Comparison of ENCODE assay signal across 1 cellular context in the genomic region with DNA sequence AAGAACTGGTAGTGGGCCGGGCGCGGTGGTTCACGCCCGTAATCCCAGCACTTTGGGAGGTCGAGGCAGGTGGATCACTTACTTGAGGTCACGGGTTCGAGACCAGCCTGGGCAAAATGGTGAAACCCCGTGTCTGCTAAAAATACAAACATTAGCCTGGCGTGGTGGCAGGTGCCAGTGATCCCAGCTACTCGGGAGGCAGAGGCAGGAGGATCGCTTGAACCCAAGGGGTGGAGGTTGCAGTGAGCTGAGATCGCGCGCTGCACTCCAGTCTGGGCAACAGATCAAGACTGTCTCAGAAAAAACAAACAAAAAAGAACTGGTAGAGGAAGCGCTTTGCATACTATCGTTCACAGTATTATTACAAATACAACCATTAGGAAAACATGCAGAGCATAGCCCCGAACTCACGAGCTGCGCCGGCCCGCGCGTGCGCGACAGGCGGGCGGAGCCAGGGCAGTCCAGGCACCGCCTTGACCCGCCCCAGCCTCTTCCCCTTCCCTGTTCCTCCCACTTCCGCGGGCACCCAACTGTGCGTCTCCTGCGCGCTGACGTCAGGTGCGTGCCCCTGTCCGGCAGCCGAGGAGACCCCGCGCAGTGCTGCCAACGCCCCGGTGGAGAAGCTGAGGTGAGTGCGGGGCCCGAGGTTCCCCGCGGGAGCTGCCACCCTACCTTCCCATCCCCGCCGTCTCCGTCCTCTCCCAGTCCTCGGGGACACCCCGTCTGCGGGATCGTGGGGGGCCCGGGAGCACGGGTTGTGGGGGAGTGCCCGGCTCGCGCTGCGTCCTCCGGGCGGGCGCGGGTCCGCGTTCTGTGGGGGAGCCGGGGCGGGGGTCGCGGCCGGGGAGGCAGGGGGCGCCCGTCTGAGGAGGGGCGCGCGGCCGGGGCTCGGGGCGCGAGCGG.
TF ChIP-seq lines count a peak whose summit lies in the region.

Gene CDC42 (plus strand): TSS at position 595 of the 903 bp plus-strand sequence. CDS start 25,770 bp downstream, outside the sequence.

TF ChIP-seq in K562, 482 proteins besides CTCF, POLR2A, EP300 and RAD21 (continued from another document and continues in another):
- TF ChIP-seq ZBTB49 (CRISPR knock-in tag; IDR thresholded peaks at IDR 0.05; ENCODE audit: borderline replicate concordance): no peak
- peak; percentile 4 for TF ChIP-seq BRD9 (IDR thresholded peaks at IDR 0.05; ENCODE audit: low read depth, partially characterized antibody)
- TF ChIP-seq CREB3 (tag; conservative IDR thresholded peaks at IDR 0.05; ENCODE audit: low read depth): no peak
- 0 out of 2 replicates have a peak, but pooled peaks have one; percentile 5 for TF ChIP-seq CEBPG (CRISPR knock-in tag; IDR thresholded peaks at IDR 0.05)
- no peak for TF ChIP-seq CEBPG (tag; conservative IDR thresholded peaks at IDR 0.05 in 1 of 2, IDR thresholded peaks at IDR 0.05 in 1 of 2)
- TF ChIP-seq ZNF263 (CRISPR knock-in tag; IDR thresholded peaks at IDR 0.05; ENCODE audit: borderline replicate concordance): peak; percentile 80
- TF ChIP-seq BRF1 (IDR thresholded peaks at IDR 0.05; ENCODE audit: borderline replicate concordance, extremely low read depth, insufficient read length): no peak
- TF ChIP-seq SP2 (IDR thresholded peaks at IDR 0.05; ENCODE audit: extremely low read depth, low read depth, low read length, poor library complexity, severe bottlenecking): no peak
- TF ChIP-seq TEAD4 (IDR thresholded peaks at IDR 0.05; ENCODE audit: low read length): no peak; the same call in 1 of the 2 replicates
- TF ChIP-seq TEAD4 (CRISPR knock-in tag; IDR thresholded peaks at IDR 0.05; ENCODE audit: borderline replicate concordance): no peak
- peak; percentile 86; the same call in 1 of the 2 replicates for TF ChIP-seq MBD2 (IDR thresholded peaks at IDR 0.05; ENCODE audit: borderline replicate concordance, low read depth)
- TF ChIP-seq KDM4B (IDR thresholded peaks at IDR 0.05; ENCODE audit: borderline replicate concordance in 2 of 2, low read depth in 1 of 2): no peak
- peak; percentile 90 for TF ChIP-seq KDM5B (IDR thresholded peaks at IDR 0.05; ENCODE audit: insufficient replicate concordance, low read depth, low read length)
- TF ChIP-seq, protein P1, sequence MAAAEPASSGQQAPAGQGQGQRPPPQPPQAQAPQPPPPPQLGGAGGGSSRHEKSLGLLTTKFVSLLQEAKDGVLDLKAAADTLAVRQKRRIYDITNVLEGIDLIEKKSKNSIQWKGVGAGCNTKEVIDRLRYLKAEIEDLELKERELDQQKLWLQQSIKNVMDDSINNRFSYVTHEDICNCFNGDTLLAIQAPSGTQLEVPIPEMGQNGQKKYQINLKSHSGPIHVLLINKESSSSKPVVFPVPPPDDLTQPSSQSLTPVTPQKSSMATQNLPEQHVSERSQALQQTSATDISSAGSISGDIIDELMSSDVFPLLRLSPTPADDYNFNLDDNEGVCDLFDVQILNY (CRISPR knock-in tag; IDR thresholded peaks at IDR 0.05): no peak
- no peak for TF ChIP-seq PYGO2 (tag; IDR thresholded peaks at IDR 0.05)
- TF ChIP-seq ID3 (CRISPR knock-in tag; IDR thresholded peaks at IDR 0.05): no peak
- no peak for TF ChIP-seq ID3 (tag; IDR thresholded peaks at IDR 0.05)
- peak; percentile 47 for TF ChIP-seq TCF3 (CRISPR knock-in tag; IDR thresholded peaks at IDR 0.05)
- peak; percentile 73 for TF ChIP-seq ZSCAN32 (CRISPR knock-in tag; IDR thresholded peaks at IDR 0.05)
- 0 out of 2 replicates have a peak, but pooled peaks have one; percentile 60 for TF ChIP-seq NFXL1 (CRISPR knock-in tag; IDR thresholded peaks at IDR 0.05)
- TF ChIP-seq ZNF354B (CRISPR knock-in tag; IDR thresholded peaks at IDR 0.05): 0 out of 2 replicates have a peak, but pooled peaks have one; percentile 51
- TF ChIP-seq ZNF140 (CRISPR knock-in tag; IDR thresholded peaks at IDR 0.05): no peak
- TF ChIP-seq L3MBTL2 (IDR thresholded peaks at IDR 0.05): peak; percentile 43; the same call in 1 of the 2 replicates
- no peak for TF ChIP-seq FUS (optimal IDR thresholded peaks at IDR 0.05; ENCODE audit: low read depth, low read length)
- no peak for TF ChIP-seq MGA (IDR thresholded peaks at IDR 0.05)
- no peak for TF ChIP-seq ZNF77 (CRISPR knock-in tag; IDR thresholded peaks at IDR 0.05)
- TF ChIP-seq CSDE1 (IDR thresholded peaks at IDR 0.05): no peak
- TF ChIP-seq KAT8 (IDR thresholded peaks at IDR 0.05; ENCODE audit: low read depth): no peak
- TF ChIP-seq, protein P2, sequence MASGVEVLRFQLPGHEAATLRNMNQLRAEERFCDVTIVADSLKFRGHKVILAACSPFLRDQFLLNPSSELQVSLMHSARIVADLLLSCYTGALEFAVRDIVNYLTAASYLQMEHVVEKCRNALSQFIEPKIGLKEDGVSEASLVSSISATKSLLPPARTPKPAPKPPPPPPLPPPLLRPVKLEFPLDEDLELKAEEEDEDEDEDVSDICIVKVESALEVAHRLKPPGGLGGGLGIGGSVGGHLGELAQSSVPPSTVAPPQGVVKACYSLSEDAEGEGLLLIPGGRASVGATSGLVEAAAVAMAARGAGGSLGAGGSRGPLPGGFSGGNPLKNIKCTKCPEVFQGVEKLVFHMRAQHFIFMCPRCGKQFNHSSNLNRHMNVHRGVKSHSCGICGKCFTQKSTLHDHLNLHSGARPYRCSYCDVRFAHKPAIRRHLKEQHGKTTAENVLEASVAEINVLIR (CRISPR knock-in tag; IDR thresholded peaks at IDR 0.05): peak; percentile 92
- TF ChIP-seq RFX7 (CRISPR knock-in tag; IDR thresholded peaks at IDR 0.05): no peak
- TF ChIP-seq, protein P3, sequence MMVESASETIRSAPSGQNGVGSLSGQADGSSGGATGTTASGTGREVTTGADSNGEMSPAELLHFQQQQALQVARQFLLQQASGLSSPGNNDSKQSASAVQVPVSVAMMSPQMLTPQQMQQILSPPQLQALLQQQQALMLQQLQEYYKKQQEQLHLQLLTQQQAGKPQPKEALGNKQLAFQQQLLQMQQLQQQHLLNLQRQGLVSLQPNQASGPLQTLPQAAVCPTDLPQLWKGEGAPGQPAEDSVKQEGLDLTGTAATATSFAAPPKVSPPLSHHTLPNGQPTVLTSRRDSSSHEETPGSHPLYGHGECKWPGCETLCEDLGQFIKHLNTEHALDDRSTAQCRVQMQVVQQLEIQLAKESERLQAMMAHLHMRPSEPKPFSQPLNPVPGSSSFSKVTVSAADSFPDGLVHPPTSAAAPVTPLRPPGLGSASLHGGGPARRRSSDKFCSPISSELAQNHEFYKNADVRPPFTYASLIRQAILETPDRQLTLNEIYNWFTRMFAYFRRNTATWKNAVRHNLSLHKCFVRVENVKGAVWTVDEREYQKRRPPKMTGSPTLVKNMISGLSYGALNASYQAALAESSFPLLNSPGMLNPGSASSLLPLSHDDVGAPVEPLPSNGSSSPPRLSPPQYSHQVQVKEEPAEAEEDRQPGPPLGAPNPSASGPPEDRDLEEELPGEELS (CRISPR knock-in tag; IDR thresholded peaks at IDR 0.05; ENCODE audit: borderline replicate concordance): peak; percentile 67; the same call in 1 of the 2 replicates
- TF ChIP-seq ZNF436 (CRISPR knock-in tag; IDR thresholded peaks at IDR 0.05): no peak
- peak; percentile 99 for TF ChIP-seq NRF1 (conservative IDR thresholded peaks at IDR 0.05 in 1 of 2, IDR thresholded peaks at IDR 0.05 in 1 of 2)
- TF ChIP-seq ZNF121 (CRISPR knock-in tag; conservative IDR thresholded peaks at IDR 0.05): no peak
